Comparison of ENCODE assay signal across 21 cellular contexts in genomic region chr1:198909973-198910372, GRCh38.
DNase-seq lines count a peak whose midpoint lies in the region; ATAC-seq, FAIRE-seq and TF ChIP-seq lines count a peak whose summit lies in the region.
"Had no signal": no experiment of that assay in that cellular context is flagged by ENCODE, and none has a peak within 500 bp of the region (broad histone marks: within the 10 kb centered on the region; RNA-seq: fewer than 3 reads in every experiment).

No MANE protein-coding gene starts in this region.

- H3K36me3 ChIP-seq in small intestine (ENCODE audit: control insufficient read depth in 2 of 2, insufficient read depth in 2 of 2, low read length in 2 of 2): no peaks in the 10 kb centered on the region
- H3K36me3 ChIP-seq: left lung, spleen had no signal

- no peak for FAIRE-seq in small intestine (lab: Jason Lieb, UNC)
- FAIRE-seq: GM18507 had no signal

- H3K4me3 ChIP-seq in dorsolateral prefrontal cortex: peak overlapping the region in 8 of 59 donors; percentile 0 to 18 (median 13)
- H3K4me3 ChIP-seq in small intestine (ENCODE audit: low read depth in 1 of 2, low read length in 2 of 2): no peak overlapping the region
- H3K4me3 ChIP-seq: BLaER1, left lung, spleen had no signal

- no peaks in the 10 kb centered on the region for H3K27me3 ChIP-seq in dorsolateral prefrontal cortex
- H3K27me3 ChIP-seq in small intestine (ENCODE audit: control insufficient read depth in 2 of 2, insufficient read depth in 2 of 2, low read length in 2 of 2): peaks cover 0 to 2% of the 10 kb centered on the region in 2 donors
- H3K27me3 ChIP-seq: BLaER1, left lung, spleen had no signal

- WGBS in small intestine, 3 donors: 61 to 82% (median 74%) methylated on average over 2 of the region's 2 CpGs

- no peaks in the 10 kb centered on the region for H3K9me3 ChIP-seq in small intestine (ENCODE audit: control insufficient read depth, low read depth)
- H3K9me3 ChIP-seq: left lung, spleen had no signal

- no peak for TF ChIP-seq CTCF in dorsolateral prefrontal cortex (IDR thresholded peaks at IDR 0.05 in 54 of 56, conservative IDR thresholded peaks at IDR 0.05 in 2 of 56; ENCODE audit: low read depth in 1 of 56, partially characterized antibody in 56 of 56)

- H3K27ac ChIP-seq in dorsolateral prefrontal cortex (peak overlapping the region in 47 of 59 donors; percentile 1 to 86 (median 45)), small intestine (ENCODE audit: low read depth in 1 of 2, low read length in 1 of 2) (no peak overlapping the region)
- H3K27ac ChIP-seq: BLaER1, left lung, spleen had no signal

- H3K4me1 ChIP-seq in small intestine (ENCODE audit: control insufficient read depth in 2 of 2, insufficient read depth in 1 of 2, low read depth in 1 of 2, low read length in 1 of 2): peaks cover 0 to under 1% of the 10 kb centered on the region in 2 donors

- ATAC-seq in SK-N-SH treated with all-trans-retinoic acid at 6 μM for 48 hours: peak; percentile 89
- ATAC-seq: activated CD8-positive, alpha-beta T cell treated with anti-CD3 and anti-CD28 coated beads for 36 hours; activated T-cell treated with anti-CD3 and anti-CD28 coated beads, Interleukin-2, amount 50 U/mL, for 4 hours; left lung; T-helper 17 cell had no signal

- intact Hi-C loops in dorsolateral prefrontal cortex (cut with DNase I): loop anchor here in 1 of 2 donors (10.0 kb wide), 1 partner anchor 135 kb away; no protein-coding TSS in a partner anchor

- DNase-seq in HCEC 1CT (peak; percentile 37), dorsolateral prefrontal cortex (no peak), pulmonary artery endothelial cell (ENCODE audit: low read depth, low spot score) (peak; percentile 39), small intestine (no peak), MV-4-11 (lab: John Stamatoyannopoulos, UW) (no peak), H4 (ENCODE audit: low spot score) (no peak)
- DNase-seq: activated CD8-positive, alpha-beta T cell treated with anti-CD3 and anti-CD28 coated beads for 36 hours; activated naive CD4-positive, alpha-beta T cell treated with anti-CD3 and anti-CD28 coated beads, Interleukin-2, amount 50 U/mL, for 16 hours; activated T-cell treated with anti-CD3 and anti-CD28 coated beads, Interleukin-2, amount 50 U/mL, for 4 hours; DMS 273 treated with DMSO at 0.1 percent for 48 hours; foreskin melanocyte; left lung; NCI-H1436 treated with DMSO at 0.1 percent for 48 hours; NCI-H446 treated with DMSO at 0.1 percent for 48 hours; posterior cingulate gyrus; SHP77; spleen; T-helper 17 cell had no signal

TF ChIP-seq in SK-N-SH treated with all-trans-retinoic acid at 6 μM for 48 hours, 23 proteins besides CTCF, POLR2A, EP300 and RAD21:
- TF ChIP-seq TCF4 (CRISPR knock-in tag; IDR thresholded peaks at IDR 0.05; ENCODE audit: borderline replicate concordance) (no peak), ZNF70 (CRISPR knock-in tag; IDR thresholded peaks at IDR 0.05) (no peak), PATZ1 (CRISPR knock-in tag; IDR thresholded peaks at IDR 0.05; ENCODE audit: borderline replicate concordance) (no peak), ARNTL (CRISPR knock-in tag; IDR thresholded peaks at IDR 0.05; ENCODE audit: borderline replicate concordance, low read depth) (no peak), CSRNP3 (CRISPR knock-in tag; IDR thresholded peaks at IDR 0.05) (no peak), ZNF565 (CRISPR knock-in tag; conservative IDR thresholded peaks at IDR 0.05; ENCODE audit: low read depth) (no peak), CSDC2 (CRISPR knock-in tag; IDR thresholded peaks at IDR 0.05) (no peak), OSR1 (CRISPR knock-in tag; IDR thresholded peaks at IDR 0.05) (no peak), PPARA (CRISPR knock-in tag; IDR thresholded peaks at IDR 0.05; ENCODE audit: borderline replicate concordance) (no peak), CREB5 (CRISPR knock-in tag; IDR thresholded peaks at IDR 0.05; ENCODE audit: low read depth) (no peak), ESRRG (CRISPR knock-in tag; IDR thresholded peaks at IDR 0.05) (no peak), GLIS3 (CRISPR knock-in tag; IDR thresholded peaks at IDR 0.05) (no peak), TOX (CRISPR knock-in tag; IDR thresholded peaks at IDR 0.05; ENCODE audit: borderline replicate concordance) (no peak), SNAI2 (CRISPR knock-in tag; IDR thresholded peaks at IDR 0.05) (no peak), BACH2 (CRISPR knock-in tag; IDR thresholded peaks at IDR 0.05; ENCODE audit: borderline replicate concordance) (no peak), ZFP3 (CRISPR knock-in tag; IDR thresholded peaks at IDR 0.05) (no peak), ZC3H10 (CRISPR knock-in tag; IDR thresholded peaks at IDR 0.05) (no peak)
- TF ChIP-seq, protein P1, sequence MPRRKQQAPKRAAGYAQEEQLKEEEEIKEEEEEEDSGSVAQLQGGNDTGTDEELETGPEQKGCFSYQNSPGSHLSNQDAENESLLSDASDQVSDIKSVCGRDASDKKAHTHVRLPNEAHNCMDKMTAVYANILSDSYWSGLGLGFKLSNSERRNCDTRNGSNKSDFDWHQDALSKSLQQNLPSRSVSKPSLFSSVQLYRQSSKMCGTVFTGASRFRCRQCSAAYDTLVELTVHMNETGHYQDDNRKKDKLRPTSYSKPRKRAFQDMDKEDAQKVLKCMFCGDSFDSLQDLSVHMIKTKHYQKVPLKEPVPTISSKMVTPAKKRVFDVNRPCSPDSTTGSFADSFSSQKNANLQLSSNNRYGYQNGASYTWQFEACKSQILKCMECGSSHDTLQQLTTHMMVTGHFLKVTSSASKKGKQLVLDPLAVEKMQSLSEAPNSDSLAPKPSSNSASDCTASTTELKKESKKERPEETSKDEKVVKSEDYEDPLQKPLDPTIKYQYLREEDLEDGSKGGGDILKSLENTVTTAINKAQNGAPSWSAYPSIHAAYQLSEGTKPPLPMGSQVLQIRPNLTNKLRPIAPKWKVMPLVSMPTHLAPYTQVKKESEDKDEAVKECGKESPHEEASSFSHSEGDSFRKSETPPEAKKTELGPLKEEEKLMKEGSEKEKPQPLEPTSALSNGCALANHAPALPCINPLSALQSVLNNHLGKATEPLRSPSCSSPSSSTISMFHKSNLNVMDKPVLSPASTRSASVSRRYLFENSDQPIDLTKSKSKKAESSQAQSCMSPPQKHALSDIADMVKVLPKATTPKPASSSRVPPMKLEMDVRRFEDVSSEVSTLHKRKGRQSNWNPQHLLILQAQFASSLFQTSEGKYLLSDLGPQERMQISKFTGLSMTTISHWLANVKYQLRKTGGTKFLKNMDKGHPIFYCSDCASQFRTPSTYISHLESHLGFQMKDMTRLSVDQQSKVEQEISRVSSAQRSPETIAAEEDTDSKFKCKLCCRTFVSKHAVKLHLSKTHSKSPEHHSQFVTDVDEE (CRISPR knock-in tag; IDR thresholded peaks at IDR 0.05): no peak
- TF ChIP-seq, protein P2, sequence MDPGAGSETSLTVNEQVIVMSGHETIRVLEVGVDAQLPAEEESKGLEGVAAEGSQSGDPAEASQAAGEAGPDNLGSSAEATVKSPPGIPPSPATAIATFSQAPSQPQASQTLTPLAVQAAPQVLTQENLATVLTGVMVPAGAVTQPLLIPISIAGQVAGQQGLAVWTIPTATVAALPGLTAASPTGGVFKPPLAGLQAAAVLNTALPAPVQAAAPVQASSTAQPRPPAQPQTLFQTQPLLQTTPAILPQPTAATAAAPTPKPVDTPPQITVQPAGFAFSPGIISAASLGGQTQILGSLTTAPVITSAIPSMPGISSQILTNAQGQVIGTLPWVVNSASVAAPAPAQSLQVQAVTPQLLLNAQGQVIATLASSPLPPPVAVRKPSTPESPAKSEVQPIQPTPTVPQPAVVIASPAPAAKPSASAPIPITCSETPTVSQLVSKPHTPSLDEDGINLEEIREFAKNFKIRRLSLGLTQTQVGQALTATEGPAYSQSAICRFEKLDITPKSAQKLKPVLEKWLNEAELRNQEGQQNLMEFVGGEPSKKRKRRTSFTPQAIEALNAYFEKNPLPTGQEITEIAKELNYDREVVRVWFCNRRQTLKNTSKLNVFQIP (CRISPR knock-in tag; IDR thresholded peaks at IDR 0.05; ENCODE audit: borderline replicate concordance, low read depth): no peak

Comparison
In these comparisons a context has a peak if more than half of its experiments do, and no peak if none do; other contexts are left out.
1. DNase-seq: peak in HCEC 1CT (single experiment) and pulmonary artery endothelial cell (single experiment); none in dorsolateral prefrontal cortex (0 of 10), small intestine (single experiment), MV-4-11 (single experiment) and H4 (single experiment).
2. H3K27ac ChIP-seq: peak in dorsolateral prefrontal cortex (47 of 59); none in small intestine (0 of 2).